Comparison of ENCODE assay signal across 8 cellular contexts in genomic region chr1:231691618-231692259, GRCh38.
DNase-seq lines count a peak whose midpoint lies in the region; ATAC-seq and TF ChIP-seq lines count a peak whose summit lies in the region.
"Had no signal": no experiment of that assay in that cellular context is flagged by ENCODE, and none has a peak within 500 bp of the region (broad histone marks: within the 10 kb centered on the region; RNA-seq: fewer than 3 reads in every experiment).

No MANE protein-coding gene starts in this region.

- TF ChIP-seq POLR2A in tibial nerve (IDR thresholded peaks at IDR 0.05), result no peak

- no peak overlapping the region for H3K4me3 ChIP-seq in hepatocyte
- no peak overlapping the region for H3K4me3 ChIP-seq in tibial nerve
- H3K4me3 ChIP-seq: coronary artery had no signal

- no peaks in the 10 kb centered on the region for H4K20me1 ChIP-seq in hepatocyte (ENCODE audit: insufficient read depth, poor library complexity, severe bottlenecking)

- no peak for TF ChIP-seq EP300 in tibial nerve (IDR thresholded peaks at IDR 0.05)

- no peak overlapping the region for H3K27ac ChIP-seq in hepatocyte
- peak overlapping the region in 1 of 4 donors; percentile 47 for H3K27ac ChIP-seq in tibial nerve
- H3K27ac ChIP-seq: coronary artery had no signal

- H3K9me2 ChIP-seq in hepatocyte (replicated peaks; ENCODE audit: insufficient read depth), result no peaks in the 10 kb centered on the region

- no peaks in the 10 kb centered on the region for H3K79me2 ChIP-seq in hepatocyte

- no peak overlapping the region for H3K4me2 ChIP-seq in hepatocyte

- H3K27me3 ChIP-seq in hepatocyte (no peaks in the 10 kb centered on the region), tibial nerve (no peaks in the 10 kb centered on the region)

- H2AFZ ChIP-seq in hepatocyte, result no peak overlapping the region

- no peaks in the 10 kb centered on the region for H3K4me1 ChIP-seq in hepatocyte (ENCODE audit: insufficient read depth)
- H3K4me1 ChIP-seq in tibial nerve, result peaks cover 0 to 46% (median 9%) of the 10 kb centered on the region in 4 donors

- WGBS in hepatocyte (ENCODE audit: low lambda C conversion rate, missing lambda C conversion rate), result 53% methylated on average over 17 of the region's 17 CpGs
- WGBS in tibial nerve, 2 donors, result 50 to 52% methylated on average over 17 of the region's 17 CpGs

- ATAC-seq in HG02870 (IDR thresholded peaks at IDR 0.05; ENCODE audit: unreplicated experiment) (peak; percentile 48), HG03378 (IDR thresholded peaks at IDR 0.05; ENCODE audit: unreplicated experiment) (no peak)

- DNase-seq in astrocyte of the hippocampus (ENCODE audit: low read depth, low spot score), result peak; percentile 63
- DNase-seq in hepatocyte (ENCODE audit: low spot score), result peak; percentile 48
- peak in 1 of 2 donors; percentile 55 for DNase-seq in tibial nerve (ENCODE audit: low spot score in 2 of 2)
- no peak for DNase-seq in kidney glomerular epithelial cell (lab: John Stamatoyannopoulos, UW)
- no peak for DNase-seq in NCI-H2081 (lab: John Stamatoyannopoulos, UW)

- no peaks in the 10 kb centered on the region for H3K9me3 ChIP-seq in hepatocyte (ENCODE audit: low read depth)
- H3K9me3 ChIP-seq in tibial nerve, result peaks cover 0 to 4% (median 0%) of the 10 kb centered on the region in 4 donors

- H3K36me3 ChIP-seq in hepatocyte (replicated peaks; ENCODE audit: insufficient read depth, low read depth) (no peaks in the 10 kb centered on the region), tibial nerve (peaks cover 0 to 14% (median 0%) of the 10 kb centered on the region in 3 donors)

- peak; percentile 55 for TF ChIP-seq CTCF in hepatocyte (IDR thresholded peaks at IDR 0.05; ENCODE audit: poor library complexity)
- TF ChIP-seq CTCF in tibial nerve (IDR thresholded peaks at IDR 0.05), result peak; percentile 50 to 92 (median 67)

Comparison
In these comparisons a context has a peak if more than half of its experiments do, and no peak if none do; other contexts are left out.
1. DNase-seq: peak in astrocyte of the hippocampus (single experiment) and hepatocyte (single experiment); none in kidney glomerular epithelial cell (single experiment) and NCI-H2081 (0 of 2).